Comparison of ENCODE assay signal across 8 cellular contexts in genomic region chr12:104457746-104458644, GRCh38. TPM values are rescaled to one million over a fixed set of nuclear protein-coding genes. Genes with fewer than 3 reads are reported as not detected.
DNase-seq lines count a peak whose midpoint lies in the region; ATAC-seq and TF ChIP-seq lines count a peak whose summit lies in the region.

No MANE protein-coding gene starts in this region.

- H3K27me3 Mint-ChIP-seq in activated CD4-positive, alpha-beta memory T cell treated with anti-CD3 and anti-CD28 coated beads for 36 hours: no peaks in the 10 kb centered on the region
- H3K27me3 Mint-ChIP-seq in effector memory CD8-positive, alpha-beta T cell: no peaks in the 10 kb centered on the region

- H3K4me1 Mint-ChIP-seq in activated CD4-positive, alpha-beta memory T cell treated with anti-CD3 and anti-CD28 coated beads for 36 hours (ENCODE audit: low read depth): peaks cover 39% of the 10 kb centered on the region
- peaks cover 34 to 36% of the 10 kb centered on the region in 2 donors for H3K4me1 Mint-ChIP-seq in effector memory CD8-positive, alpha-beta T cell (ENCODE audit: low read depth in 2 of 2)

- H3K36me3 ChIP-seq in Loucy (ENCODE audit: insufficient read depth, low read length) (peaks cover 15% of the 10 kb centered on the region; the same call in 1 of the 2 replicates), mucosa of descending colon (ENCODE audit: low read depth) (no peaks in the 10 kb centered on the region), suprapubic skin (no peaks in the 10 kb centered on the region)

- peak overlapping the region; percentile 30 for H3K27ac ChIP-seq in suprapubic skin

- H3K27ac Mint-ChIP-seq in activated CD4-positive, alpha-beta memory T cell treated with anti-CD3 and anti-CD28 coated beads for 36 hours: peak overlapping the region; percentile 97
- peak overlapping the region; percentile 91 to 97 for H3K27ac Mint-ChIP-seq in effector memory CD8-positive, alpha-beta T cell

- peak overlapping the region; percentile 98 for H3K4me2 ChIP-seq in Loucy (ENCODE audit: low read depth, low read length, poor library complexity, severe bottlenecking)

- H3K4me1 ChIP-seq in Loucy (ENCODE audit: insufficient read depth, low read length, poor library complexity, severe bottlenecking) (peaks cover 45% of the 10 kb centered on the region), mucosa of descending colon (ENCODE audit: low read depth) (peaks cover 6% of the 10 kb centered on the region), suprapubic skin (peaks cover 41% of the 10 kb centered on the region)

- H3K4me3 ChIP-seq in Loucy (ENCODE audit: low read length, poor library complexity, severe bottlenecking): peak overlapping the region; percentile 97
- peak overlapping the region; percentile 43 for H3K4me3 ChIP-seq in mucosa of descending colon
- peak overlapping the region; percentile 65 for H3K4me3 ChIP-seq in suprapubic skin

- H3K27me3 ChIP-seq in Loucy (ENCODE audit: insufficient read depth, low read length, poor library complexity, severe bottlenecking) (peaks cover 16% of the 10 kb centered on the region), suprapubic skin (peaks cover 11% of the 10 kb centered on the region)

- CTCF ChIA-PET in activated CD4-positive, alpha-beta memory T cell treated with anti-CD3 and anti-CD28 coated beads for 36 hours (lab: Charles Lee): interaction anchor here (0.6 to 4.8 kb wide), 28 partner anchors 9 to 390 kb away, joined by 3 to 20 read pairs (median 4); no protein-coding TSS in a partner anchor

- ATAC-seq in effector memory CD8-positive, alpha-beta T cell (replicated peaks): peak; percentile 37
- ATAC-seq in mucosa of descending colon: peak; percentile 48

- no peak for TF ChIP-seq CTCF in Loucy (conservative IDR thresholded peaks at IDR 0.05; ENCODE audit: low read length)
- TF ChIP-seq CTCF in mucosa of descending colon (IDR thresholded peaks at IDR 0.05): no peak
- no peak for TF ChIP-seq CTCF in suprapubic skin (IDR thresholded peaks at IDR 0.05)

- intact Hi-C loops in activated CD4-positive, alpha-beta memory T cell treated with anti-CD3 and anti-CD28 coated beads for 36 hours (cut with micrococcal nuclease): loop anchor here (1.0 to 5.0 kb wide), 6 partner anchors 76 to 499 kb away; partner anchors contain the start of genes EID3 and SLC41A2
- intact Hi-C loops in mucosa of descending colon (cut with DNase I, micrococcal nuclease): loop anchor here in 1 of 2 donors (5.0 kb wide), 1 partner anchor 124 kb away; no protein-coding TSS in a partner anchor

- peaks cover 6% of the 10 kb centered on the region; the same call in 1 of the 2 replicates for H3F3A ChIP-seq in Loucy (ENCODE audit: low read depth)

- no peaks in the 10 kb centered on the region for H3K9me3 Mint-ChIP-seq in activated CD4-positive, alpha-beta memory T cell treated with anti-CD3 and anti-CD28 coated beads for 36 hours
- H3K9me3 Mint-ChIP-seq in effector memory CD8-positive, alpha-beta T cell: no peaks in the 10 kb centered on the region

- peak overlapping the region; percentile 99 for H3K4me3 Mint-ChIP-seq in activated CD4-positive, alpha-beta memory T cell treated with anti-CD3 and anti-CD28 coated beads for 36 hours
- peak overlapping the region; percentile 93 to 100 for H3K4me3 Mint-ChIP-seq in effector memory CD8-positive, alpha-beta T cell

- TF ChIP-seq EP300 in suprapubic skin (IDR thresholded peaks at IDR 0.05): no peak

- TF ChIP-seq POLR2A in suprapubic skin (IDR thresholded peaks at IDR 0.05): no peak

- POLR2A ChIA-PET in activated CD4-positive, alpha-beta memory T cell treated with anti-CD3 and anti-CD28 coated beads for 36 hours (lab: Charles Lee): interaction anchor here (0.6 to 6.0 kb wide), 10 partner anchors 9 to 237 kb away, joined by 3 to 43 read pairs (median 8); no protein-coding TSS in a partner anchor

- under 1% methylated on average over 30 of the region's 69 CpGs for WGBS in suprapubic skin

- H3K9me3 ChIP-seq in Loucy (ENCODE audit: insufficient read depth, low read depth, low read length) (no peaks in the 10 kb centered on the region), mucosa of descending colon (no peaks in the 10 kb centered on the region), suprapubic skin (no peaks in the 10 kb centered on the region)

- peaks cover 16% of the 10 kb centered on the region for H3K36me3 Mint-ChIP-seq in activated CD4-positive, alpha-beta memory T cell treated with anti-CD3 and anti-CD28 coated beads for 36 hours
- H3K36me3 Mint-ChIP-seq in effector memory CD8-positive, alpha-beta T cell (ENCODE audit: insufficient read depth): peaks cover 38% of the 10 kb centered on the region

- peak overlapping the region; percentile 100 for H3K9ac ChIP-seq in Loucy (ENCODE audit: low read depth, low read length, poor library complexity, severe bottlenecking)

- no peak overlapping the region for H2AFZ ChIP-seq in Loucy (ENCODE audit: low read length)

- DNase-seq in Daoy (ENCODE audit: low read depth) (peak; percentile 39), mucosa of descending colon (peak; percentile 21 to 68 (median 43)), suprapubic skin (ENCODE audit: low spot score in 2 of 2) (no peak), T1000 (lab: John Stamatoyannopoulos, UW) (no peak), NCI-H524 treated with DMSO at 0.1 percent for 48 hours (lab: John Stamatoyannopoulos, UW) (no peak)
- peak; percentile 65 for DNase-seq in activated CD4-positive, alpha-beta memory T cell treated with anti-CD3 and anti-CD28 coated beads for 36 hours
- peak; percentile 37 to 44 (median 39) for DNase-seq in effector memory CD8-positive, alpha-beta T cell

- peaks cover 83% of the 10 kb centered on the region for H3K79me2 ChIP-seq in Loucy (ENCODE audit: insufficient read depth, low read length)

- no peaks in the 10 kb centered on the region for H3K9me2 ChIP-seq in Loucy (replicated peaks; ENCODE audit: low read depth, low read length)

- peaks cover 64% of the 10 kb centered on the region for H4K20me1 ChIP-seq in Loucy (ENCODE audit: insufficient read depth, low read length, poor library complexity, severe bottlenecking)

RNA-seq across cellular contexts. Expression of gene CHST11, which starts 1.2 kb away (rescaled TPM):
- 28.8 and 37.8 TPM in 2 replicates for total RNA-seq in Daoy (2014; rRNA removed; shearing (Covaris generic))
- 10 to 100 TPM; 58.3 to 59.0 TPM for total RNA-seq in activated CD4-positive, alpha-beta memory T cell treated with anti-CD3 and anti-CD28 coated beads for 36 hours
- total RNA-seq in mucosa of descending colon (10 to 100 TPM in 1 of 3 donors, 1 to 10 TPM in 2; 3.3 to 15.2 (median 6.6) TPM), suprapubic skin (1 to 10 TPM; 1.8 to 5.8 (median 3.8) TPM)

Comparison
In these comparisons a context has a peak if more than half of its experiments do, and no peak if none do; other contexts are left out.
1. DNase-seq: peak in Daoy (single experiment), activated CD4-positive, alpha-beta memory T cell treated with anti-CD3 and anti-CD28 coated beads for 36 hours (single experiment), effector memory CD8-positive, alpha-beta T cell (3 of 3) and mucosa of descending colon (3 of 3); none in suprapubic skin (0 of 2), T1000 (single experiment) and NCI-H524 treated with DMSO at 0.1 percent for 48 hours (single experiment).
2. H3K4me3 ChIP-seq: peak in every context shown above with its lines; median percentile 97 in Loucy; 65 in suprapubic skin; 43 in mucosa of descending colon.